ENCODE assay signal across 30 cellular contexts in genomic region chr13:28121224-28121623, GRCh38.
"Had no signal": no experiment of that assay in that cellular context is flagged by ENCODE, and none has a peak within 500 bp of the region (broad histone marks: within the 10 kb centered on the region; RNA-seq: fewer than 3 reads in every experiment).

No MANE protein-coding gene starts in this region.

- H3K4me3 Mint-ChIP-seq: mesothelial cell of epicardium; naive B cell; natural killer cell; nephron progenitor cell; neural progenitor cell; stimulated activated naive CD8-positive, alpha-beta T cell treated with anti-CD3 and anti-CD28 coated beads, Interleukin-15, amount 100 ng/mL, for 72 hours; type B pancreatic cell had no signal

- H3K4me1 ChIP-seq: neural progenitor cell, spleen, tibial nerve, uterus had no signal

- H3K27ac Mint-ChIP-seq: immature natural killer cell; mesothelial cell of epicardium; naive B cell; natural killer cell; nephron progenitor cell; neural progenitor cell; progenitor cell of endocrine pancreas; stimulated activated memory B cell treated with anti-CD40 and anti-IgM and Interleukin-4, amounts not matched to agents 10 μg/mL and 1 μg/mL and 100 μg/mL, for 72 hours; stimulated activated naive CD8-positive, alpha-beta T cell treated with anti-CD3 and anti-CD28 coated beads, Interleukin-15, amount 100 ng/mL, for 72 hours; type B pancreatic cell had no signal

- H3K9me3 Mint-ChIP-seq: immature natural killer cell; mesothelial cell of epicardium; naive B cell; natural killer cell; nephron progenitor cell; neural progenitor cell; stimulated activated memory B cell treated with anti-CD40 and anti-IgM and Interleukin-4, amounts not matched to agents 10 μg/mL and 1 μg/mL and 100 μg/mL, for 72 hours; stimulated activated naive CD8-positive, alpha-beta T cell treated with anti-CD3 and anti-CD28 coated beads, Interleukin-15, amount 100 ng/mL, for 72 hours; type B pancreatic cell had no signal

- H3K36me3 Mint-ChIP-seq: immature natural killer cell; mesothelial cell of epicardium; naive B cell; natural killer cell; neural progenitor cell; stimulated activated memory B cell treated with anti-CD40 and anti-IgM and Interleukin-4, amounts not matched to agents 10 μg/mL and 1 μg/mL and 100 μg/mL, for 72 hours; type B pancreatic cell had no signal

- H3K27me3 ChIP-seq: neural progenitor cell, neutrophil, ovary, uterus had no signal

- H3K4me1 Mint-ChIP-seq: immature natural killer cell, natural killer cell, nephron progenitor cell, neural progenitor cell had no signal

- H3K4me3 ChIP-seq: left ventricle myocardium inferior, lung, neural progenitor cell, ovary, sigmoid colon, tibial nerve, uterus had no signal

- H3K27ac ChIP-seq: left ventricle myocardium inferior, neural progenitor cell, neutrophil, ovary, sigmoid colon, spleen, tibial nerve, uterus had no signal

- H3K36me3 ChIP-seq: left ventricle myocardium inferior, neural progenitor cell, neutrophil, ovary, sigmoid colon, spleen, tibial nerve, uterus had no signal

- H3K4me2 ChIP-seq: neural progenitor cell had no signal

- ATAC-seq: natural killer cell; right cardiac atrium; stimulated activated memory B cell treated with anti-CD40 and anti-IgM and Interleukin-4, amounts not matched to agents 10 μg/mL and 1 μg/mL and 100 μg/mL, for 72 hours; stimulated activated naive CD8-positive, alpha-beta T cell treated with anti-CD3 and anti-CD28 coated beads, Interleukin-15, amount 100 ng/mL, for 72 hours had no signal

- H3K9me3 ChIP-seq: left ventricle myocardium inferior, neutrophil, ovary, sigmoid colon, spleen, tibial nerve, uterus had no signal

- H3K27me3 Mint-ChIP-seq: naive B cell; stimulated activated memory B cell treated with anti-CD40 and anti-IgM and Interleukin-4, amounts not matched to agents 10 μg/mL and 1 μg/mL and 100 μg/mL, for 72 hours; stimulated activated naive CD8-positive, alpha-beta T cell treated with anti-CD3 and anti-CD28 coated beads, Interleukin-15, amount 100 ng/mL, for 72 hours had no signal

- H2AFZ ChIP-seq: neural progenitor cell had no signal

- DNase-seq: hypothalamus; immature natural killer cell; kidney; left ventricle myocardium inferior; mesendoderm; naive B cell; natural killer cell; nephron progenitor cell; occipital lobe; ovary; retina; right cardiac atrium; sigmoid colon; small intestine; spleen; stimulated activated CD4-positive, alpha-beta T cell treated with anti-CD3 and anti-CD28 coated beads, Interleukin-2, amount 100 ng/mL, for 48 hours; stimulated activated CD4-positive, alpha-beta T cell treated with anti-CD3 and anti-CD28 coated beads, Interleukin-4, amount 100 ng/mL, for 4 hours; stimulated activated CD8-positive, alpha-beta memory T cell treated with anti-CD3 and anti-CD28 coated beads, Interleukin-4, amount 100 ng/mL, for 48 hours; stimulated activated naive CD4-positive, alpha-beta T cell treated with Interleukin-2 at 50 U/mL for 16 hours; stimulated activated naive CD8-positive, alpha-beta T cell treated with anti-CD3 and anti-CD28 coated beads, Interleukin-15, amount 100 ng/mL, for 72 hours; substantia nigra; uterus had no signal
